In the genomic region with DNA sequence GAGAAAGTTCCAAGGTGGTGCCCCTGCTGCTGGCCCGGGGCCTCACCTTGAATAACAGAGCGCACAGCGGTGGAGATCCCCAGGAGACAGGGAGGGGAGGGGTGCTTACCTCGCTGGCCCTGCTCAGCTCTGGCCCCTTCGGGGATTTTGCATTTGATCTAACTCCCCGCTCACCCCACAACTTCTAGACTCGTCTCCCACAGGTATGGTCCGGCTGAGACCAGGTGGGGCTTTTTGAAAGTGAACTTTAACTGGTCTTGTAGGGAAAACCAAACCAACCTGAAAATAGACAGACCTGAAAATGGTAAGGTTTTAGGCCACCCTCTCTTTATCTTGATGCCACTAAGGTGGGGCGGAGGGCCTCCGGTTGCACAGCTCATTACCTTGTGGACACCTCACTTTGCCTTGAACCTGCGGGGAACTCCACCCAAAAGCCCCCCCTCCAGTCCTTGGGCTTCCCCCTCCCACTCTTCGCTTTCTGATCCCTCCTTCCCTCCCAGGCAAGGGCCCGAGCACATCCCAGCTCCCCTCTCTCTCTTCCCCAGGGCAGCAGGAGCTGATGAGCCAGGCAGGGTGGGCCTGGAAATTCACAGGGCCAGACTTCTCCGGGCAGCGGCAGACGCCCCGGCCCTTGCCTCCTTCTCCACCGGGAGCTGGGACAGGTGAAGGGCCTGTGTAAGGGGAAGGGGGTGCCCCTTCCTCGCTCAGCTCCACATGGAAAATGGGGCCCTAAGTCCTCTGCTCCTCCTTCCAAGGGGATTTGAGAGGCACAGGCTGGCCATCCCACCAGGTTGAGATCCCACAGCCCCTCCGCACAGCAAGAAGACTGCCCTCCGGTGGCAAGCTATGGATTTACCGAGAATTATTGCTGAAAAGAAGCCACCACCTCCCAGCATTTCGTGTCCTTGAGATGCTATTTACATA, we compare ENCODE assay signal across 8 cellular contexts. TPM values are rescaled to one million over a fixed set of nuclear protein-coding genes. Genes with fewer than 3 reads are reported as not detected.
A peak's percentile ranks its signal among the peaks of the same experiment; 100 is the strongest.
DNase-seq lines count a peak whose midpoint lies in the region; ATAC-seq and TF ChIP-seq lines count a peak whose summit lies in the region.

No MANE protein-coding gene starts in this region.

- H3K9me2 ChIP-seq in hepatocyte (replicated peaks; ENCODE audit: insufficient read depth) = no peaks in the 10 kb centered on the region

- peaks cover 32% of the 10 kb centered on the region for H3K36me3 Mint-ChIP-seq in activated T-helper 1 cell treated with anti-CD3 and anti-CD28 coated beads, Interleukin-12 subunit alpha, Interleukin-12 subunit beta, Interleukin-2, Interleukin-4 antibody, amounts not matched to agents 30 ng/mL and 10 ng/mL and 1 ng/mL, durations not matched to agents 14 hours and 24 hours and 36 hours (ENCODE audit: low read depth)

- DNase-seq in NCI-H226 = peak; percentile 36
- DNase-seq in activated T-helper 1 cell treated with anti-CD3 and anti-CD28 coated beads, Interleukin-12 subunit alpha, Interleukin-12 subunit beta, Interleukin-2, Interleukin-4 antibody, amounts not matched to agents 30 ng/mL and 10 ng/mL and 1 ng/mL, durations not matched to agents 14 hours and 24 hours and 36 hours (ENCODE audit: low spot score) = no peak
- peak; percentile 71 for DNase-seq in hepatocyte (ENCODE audit: low spot score)
- DNase-seq in stimulated activated CD8-positive, alpha-beta memory T cell treated with anti-CD3 and anti-CD28 coated beads, Interleukin-15, amount 100 ng/mL, for 1 hour (ENCODE audit: low read depth) = peak; percentile 21
- DNase-seq in activated gamma-delta T cell treated with Interleukin-2 at 50 U/mL for 16 hours = no peak

- intact Hi-C loops in activated T-helper 1 cell treated with anti-CD3 and anti-CD28 coated beads, Interleukin-12 subunit alpha, Interleukin-12 subunit beta, Interleukin-2, Interleukin-4 antibody, amounts not matched to agents 30 ng/mL and 10 ng/mL and 1 ng/mL, durations not matched to agents 14 hours and 24 hours and 36 hours (cut with micrococcal nuclease) = loop anchor here (1.0 to 2.0 kb wide), 2 partner anchors 11 to 14 kb away; no protein-coding TSS in a partner anchor

- peaks cover 24% of the 10 kb centered on the region for H3K9me3 Mint-ChIP-seq in activated T-helper 1 cell treated with anti-CD3 and anti-CD28 coated beads, Interleukin-12 subunit alpha, Interleukin-12 subunit beta, Interleukin-2, Interleukin-4 antibody, amounts not matched to agents 30 ng/mL and 10 ng/mL and 1 ng/mL, durations not matched to agents 14 hours and 24 hours and 36 hours

- H3K4me1 ChIP-seq in hepatocyte (ENCODE audit: insufficient read depth) = no peaks in the 10 kb centered on the region

- H3K27ac Mint-ChIP-seq in activated T-helper 1 cell treated with anti-CD3 and anti-CD28 coated beads, Interleukin-12 subunit alpha, Interleukin-12 subunit beta, Interleukin-2, Interleukin-4 antibody, amounts not matched to agents 30 ng/mL and 10 ng/mL and 1 ng/mL, durations not matched to agents 14 hours and 24 hours and 36 hours = peak overlapping the region; percentile 70

- no peaks in the 10 kb centered on the region for H3K79me2 ChIP-seq in hepatocyte

- H4K20me1 ChIP-seq in hepatocyte (ENCODE audit: insufficient read depth, poor library complexity, severe bottlenecking) = no peaks in the 10 kb centered on the region

- H3K27ac ChIP-seq in C4-2B (no peak overlapping the region), hepatocyte (no peak overlapping the region)

- H3K36me3 ChIP-seq in hepatocyte (replicated peaks; ENCODE audit: insufficient read depth, low read depth) = no peaks in the 10 kb centered on the region

- peak; percentile 52 for ATAC-seq in HG02970 (IDR thresholded peaks at IDR 0.05; ENCODE audit: low FRiP score, unreplicated experiment)

- WGBS in hepatocyte (ENCODE audit: low lambda C conversion rate, missing lambda C conversion rate) = 39% methylated on average over 23 of the region's 23 CpGs

- H3K9me3 ChIP-seq in hepatocyte (ENCODE audit: low read depth) = no peaks in the 10 kb centered on the region

- no peak overlapping the region for H3K4me3 ChIP-seq in hepatocyte

- TF ChIP-seq CTCF in C4-2B (conservative IDR thresholded peaks at IDR 0.05) (peak; percentile 69; the same call in 1 of the 2 replicates), hepatocyte (IDR thresholded peaks at IDR 0.05; ENCODE audit: poor library complexity) (peak; percentile 59)

- no peak overlapping the region for H3K4me3 Mint-ChIP-seq in activated T-helper 1 cell treated with anti-CD3 and anti-CD28 coated beads, Interleukin-12 subunit alpha, Interleukin-12 subunit beta, Interleukin-2, Interleukin-4 antibody, amounts not matched to agents 30 ng/mL and 10 ng/mL and 1 ng/mL, durations not matched to agents 14 hours and 24 hours and 36 hours

- TF ChIP-seq POLR2A in GM15510 (IDR thresholded peaks at IDR 0.05; ENCODE audit: borderline replicate concordance, extremely low read depth, insufficient read length) = peak; percentile 14

- H3K27me3 ChIP-seq in hepatocyte = no peaks in the 10 kb centered on the region

- no peak overlapping the region for H2AFZ ChIP-seq in hepatocyte

- peaks cover 57% of the 10 kb centered on the region for H3K4me1 Mint-ChIP-seq in activated T-helper 1 cell treated with anti-CD3 and anti-CD28 coated beads, Interleukin-12 subunit alpha, Interleukin-12 subunit beta, Interleukin-2, Interleukin-4 antibody, amounts not matched to agents 30 ng/mL and 10 ng/mL and 1 ng/mL, durations not matched to agents 14 hours and 24 hours and 36 hours (ENCODE audit: low read depth)

- peaks cover 3% of the 10 kb centered on the region for H3K27me3 Mint-ChIP-seq in activated T-helper 1 cell treated with anti-CD3 and anti-CD28 coated beads, Interleukin-12 subunit alpha, Interleukin-12 subunit beta, Interleukin-2, Interleukin-4 antibody, amounts not matched to agents 30 ng/mL and 10 ng/mL and 1 ng/mL, durations not matched to agents 14 hours and 24 hours and 36 hours (ENCODE audit: insufficient read depth)

- H3K4me2 ChIP-seq in hepatocyte = no peak overlapping the region

RNA-seq across cellular contexts. Expression of a gene that starts 16.1 kb away (rescaled TPM):
- 26.9 and 27.9 TPM in 2 replicates for total RNA-seq in activated T-helper 1 cell treated with anti-CD3 and anti-CD28 coated beads, Interleukin-12 subunit alpha, Interleukin-12 subunit beta, Interleukin-2, Interleukin-4 antibody, amounts not matched to agents 30 ng/mL and 10 ng/mL and 1 ng/mL, durations not matched to agents 14 hours and 24 hours and 36 hours
- not detected in 2 replicates for total RNA-seq in hepatocyte
- polyA plus RNA-seq in hepatocyte = not detected in 2 replicates

RNA-seq across cellular contexts. Expression of a gene that starts 59.9 kb away (rescaled TPM):
- 74.9 and 75.3 TPM in 2 replicates for total RNA-seq in activated T-helper 1 cell treated with anti-CD3 and anti-CD28 coated beads, Interleukin-12 subunit alpha, Interleukin-12 subunit beta, Interleukin-2, Interleukin-4 antibody, amounts not matched to agents 30 ng/mL and 10 ng/mL and 1 ng/mL, durations not matched to agents 14 hours and 24 hours and 36 hours
- total RNA-seq in hepatocyte = 20.6 TPM in 2 replicates
- polyA plus RNA-seq in hepatocyte = 39.6 and 45.2 TPM in 2 replicates

Comparison
In these comparisons a context has a peak if more than half of its experiments do, and no peak if none do; other contexts are left out.
1. DNase-seq: peak in NCI-H226 (single experiment), hepatocyte (single experiment) and stimulated activated CD8-positive, alpha-beta memory T cell treated with anti-CD3 and anti-CD28 coated beads, Interleukin-15, amount 100 ng/mL, for 1 hour (single experiment); none in activated T-helper 1 cell treated with anti-CD3 and anti-CD28 coated beads, Interleukin-12 subunit alpha, Interleukin-12 subunit beta, Interleukin-2, Interleukin-4 antibody, amounts not matched to agents 30 ng/mL and 10 ng/mL and 1 ng/mL, durations not matched to agents 14 hours and 24 hours and 36 hours (single experiment) and activated gamma-delta T cell treated with Interleukin-2 at 50 U/mL for 16 hours (single experiment).
2. RNA of a gene that starts 16.1 kb away (total RNA-seq): 26.9 to 27.9 TPM in activated T-helper 1 cell treated with anti-CD3 and anti-CD28 coated beads, Interleukin-12 subunit alpha, Interleukin-12 subunit beta, Interleukin-2, Interleukin-4 antibody, amounts not matched to agents 30 ng/mL and 10 ng/mL and 1 ng/mL, durations not matched to agents 14 hours and 24 hours and 36 hours; not detected in hepatocyte; every median in the first group is over 10 times any median in the second.